8 cellular contexts compared by ENCODE assay signal in the genomic region with DNA sequence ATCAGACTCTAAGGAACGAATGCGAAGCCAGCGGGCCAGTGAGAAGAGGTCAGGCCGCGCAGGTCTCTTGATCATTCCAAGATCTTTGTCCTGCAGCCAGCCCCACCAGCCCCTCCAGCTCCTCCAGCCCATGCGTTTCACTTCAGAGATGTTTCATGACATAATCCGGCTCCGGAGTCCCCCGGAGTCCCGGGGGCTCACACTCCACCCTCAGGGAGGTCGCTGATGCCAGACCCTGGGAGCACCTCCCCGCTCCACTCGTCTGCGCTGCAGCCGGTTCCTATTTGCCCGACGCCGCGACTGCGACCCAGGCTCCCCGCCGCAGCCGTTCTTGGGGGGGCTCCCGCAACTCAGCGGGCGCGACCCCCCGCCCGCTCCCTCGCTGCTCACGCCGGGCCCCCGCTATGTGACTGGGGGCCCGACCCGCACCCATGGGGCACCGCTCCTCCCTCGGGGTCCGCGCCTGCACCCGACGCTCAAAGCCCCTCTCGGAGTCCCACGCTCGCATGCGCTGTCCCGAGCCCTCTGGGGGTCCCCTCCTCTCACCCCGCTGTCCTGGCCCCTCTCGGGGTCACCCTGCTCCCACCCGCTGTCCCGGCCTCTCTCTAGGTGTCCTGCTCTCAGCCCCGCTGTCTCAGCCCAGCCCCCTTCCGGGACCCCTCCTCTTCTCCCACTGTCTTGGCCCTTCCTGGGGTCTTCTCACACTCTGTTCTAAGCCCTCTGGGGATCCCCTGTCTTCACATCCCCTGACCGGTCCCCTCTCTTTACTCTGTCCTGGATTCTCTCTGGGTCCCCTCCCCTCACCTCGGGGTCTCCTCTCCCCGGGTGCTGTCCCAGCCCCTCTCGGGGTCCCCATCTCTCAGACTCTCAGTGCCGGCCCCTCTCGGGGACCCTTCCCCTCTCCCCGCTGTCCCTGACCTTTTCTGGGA. TPM values are rescaled to one million over a fixed set of nuclear protein-coding genes. Genes with fewer than 3 reads are reported as not detected.
DNase-seq lines count a peak whose midpoint lies in the region; ATAC-seq and TF ChIP-seq lines count a peak whose summit lies in the region.

No MANE protein-coding gene starts in this region.

- no peak overlapping the region for H4K8ac ChIP-seq in trophoblast cell (ENCODE audit: low read depth, low read length)

- no peak overlapping the region for H3K18ac ChIP-seq in trophoblast cell (ENCODE audit: low read length)

- no peak overlapping the region for H2BK5ac ChIP-seq in trophoblast cell (ENCODE audit: low read depth, low read length, poor library complexity)

- no peaks in the 10 kb centered on the region for H3K27me3 ChIP-seq in gastroesophageal sphincter
- H3K27me3 ChIP-seq in trophoblast cell (ENCODE audit: insufficient read depth, low read length) = peaks cover 8% of the 10 kb centered on the region

- H3K4me3 Mint-ChIP-seq in activated T-cell treated with anti-CD3 and anti-CD28 coated beads, Interleukin-2, amount 50 U/mL, for 72 hours = peak overlapping the region; percentile 97 to 98

- no peak overlapping the region for H2AK5ac ChIP-seq in trophoblast cell (ENCODE audit: low read length)

- H2AFZ ChIP-seq in trophoblast cell (ENCODE audit: insufficient read depth, low read length, poor library complexity) = peak overlapping the region; percentile 39

- no peaks in the 10 kb centered on the region for H3K27me3 Mint-ChIP-seq in activated T-cell treated with anti-CD3 and anti-CD28 coated beads, Interleukin-2, amount 50 U/mL, for 72 hours (ENCODE audit: low read depth)

- H3K36me3 ChIP-seq in gastroesophageal sphincter (no peaks in the 10 kb centered on the region), trophoblast cell (ENCODE audit: control insufficient read depth in 1 of 2, insufficient read depth in 2 of 2, low read length in 2 of 2) (no peaks in the 10 kb centered on the region)

- H3K4me2 ChIP-seq in trophoblast cell (ENCODE audit: low read length) = peak overlapping the region; percentile 100

- H3K27ac ChIP-seq in gastroesophageal sphincter (peak overlapping the region in 3 of 4 donors; percentile 89 to 97 (median 91)), trophoblast cell (ENCODE audit: low read depth, low read length) (no peak overlapping the region)

- no peak for TF ChIP-seq CTCF in AG10803 (conservative IDR thresholded peaks at IDR 0.05; ENCODE audit: low read length)
- no peak for TF ChIP-seq CTCF in gastroesophageal sphincter (IDR thresholded peaks at IDR 0.05)

- H3K36me3 Mint-ChIP-seq in activated T-cell treated with anti-CD3 and anti-CD28 coated beads, Interleukin-2, amount 50 U/mL, for 72 hours (ENCODE audit: insufficient read depth in 2 of 2) = peaks cover 4 to 9% of the 10 kb centered on the region in 2 donors

- H3K9me3 ChIP-seq in gastroesophageal sphincter = no peaks in the 10 kb centered on the region
- H3K9me3 ChIP-seq in trophoblast cell (ENCODE audit: insufficient read depth, low read depth, low read length) = no peaks in the 10 kb centered on the region

- DNase-seq in AG10803 (ENCODE audit: low read depth) (peak; percentile 26), HK-2 (ENCODE audit: unreplicated experiment) (peak; percentile 30), trophoblast cell (peak in 1 of 2 donors; percentile 33)
- peak; percentile 18 to 32 for DNase-seq in activated T-cell treated with anti-CD3 and anti-CD28 coated beads, Interleukin-2, amount 50 U/mL, for 72 hours

- H3K9me3 Mint-ChIP-seq in activated T-cell treated with anti-CD3 and anti-CD28 coated beads, Interleukin-2, amount 50 U/mL, for 72 hours = no peaks in the 10 kb centered on the region

- peaks cover 7% of the 10 kb centered on the region for H3K79me1 ChIP-seq in trophoblast cell (ENCODE audit: low read length)

- H4K12ac ChIP-seq in trophoblast cell (ENCODE audit: low read depth, low read length) = no peak overlapping the region

- WGBS in gastroesophageal sphincter (ENCODE audit: low coverage in 1 of 2), 2 donors = 1% methylated on average over 15 to 18 of the region's 59 CpGs
- no CpG with 5 or more reads among the region's 59 CpGs for WGBS in trophoblast cell (ENCODE audit: extremely low coverage, insufficient coverage, insufficient read length)

- no peak overlapping the region for H2BK120ac ChIP-seq in trophoblast cell (ENCODE audit: insufficient read depth, low read length, poor library complexity)

- no peak for TF ChIP-seq EP300 in gastroesophageal sphincter (IDR thresholded peaks at IDR 0.05)

- no peak overlapping the region for H3K23ac ChIP-seq in trophoblast cell (ENCODE audit: low read length)

- no peak overlapping the region for H3K14ac ChIP-seq in trophoblast cell (ENCODE audit: low read length)

- TF ChIP-seq POLR2A in gastroesophageal sphincter (IDR thresholded peaks at IDR 0.05) = no peak

- H3K79me2 ChIP-seq in trophoblast cell (ENCODE audit: control insufficient read depth, insufficient read depth, low read length, poor library complexity) = peaks cover 6% of the 10 kb centered on the region

- no peak overlapping the region for H3K4ac ChIP-seq in trophoblast cell (ENCODE audit: low read depth, low read length)

- no peak for ATAC-seq in activated T-cell treated with anti-CD3 and anti-CD28 coated beads, Interleukin-2, amount 50 U/mL, for 72 hours (replicated peaks in 1 of 2)
- ATAC-seq in gastroesophageal sphincter (no peak), GM18867 (IDR thresholded peaks at IDR 0.05; ENCODE audit: unreplicated experiment) (no peak), HG03095 (IDR thresholded peaks at IDR 0.05; ENCODE audit: unreplicated experiment) (no peak), GM21723 (IDR thresholded peaks at IDR 0.05; ENCODE audit: unreplicated experiment) (no peak)

- no peak overlapping the region for H4K91ac ChIP-seq in trophoblast cell (ENCODE audit: low read depth, low read length)

- H3K9ac ChIP-seq in trophoblast cell (ENCODE audit: low read length) = peak overlapping the region; percentile 68

- H3K4me3 ChIP-seq in AG10803 (ENCODE audit: low read length) = peak overlapping the region; percentile 86
- peak overlapping the region; percentile 75 to 95 for H3K4me3 ChIP-seq in gastroesophageal sphincter
- H3K4me3 ChIP-seq in trophoblast cell (ENCODE audit: low read depth, low read length) = peak overlapping the region; percentile 98

- peak overlapping the region; percentile 76 for H3K27ac Mint-ChIP-seq in activated T-cell treated with anti-CD3 and anti-CD28 coated beads, Interleukin-2, amount 50 U/mL, for 72 hours

- no peak overlapping the region for H2BK12ac ChIP-seq in trophoblast cell (ENCODE audit: low read length)

- H3K4me1 Mint-ChIP-seq in activated T-cell treated with anti-CD3 and anti-CD28 coated beads, Interleukin-2, amount 50 U/mL, for 72 hours (ENCODE audit: low read depth) = peaks cover 41% of the 10 kb centered on the region

- H3K4me1 ChIP-seq in gastroesophageal sphincter (peaks cover 0 to 55% (median 8%) of the 10 kb centered on the region in 3 donors), trophoblast cell (ENCODE audit: control insufficient read depth in 1 of 2, insufficient read depth in 2 of 2, low read length in 2 of 2) (no peaks in the 10 kb centered on the region)

RNA-seq across cellular contexts. Expression of a gene that starts 1.1 kb away (rescaled TPM):
- 10 to 100 TPM; 46.8 to 49.2 TPM for total RNA-seq in activated T-cell treated with anti-CD3 and anti-CD28 coated beads, Interleukin-2, amount 50 U/mL, for 72 hours
- total RNA-seq in gastroesophageal sphincter = 10 to 100 TPM; 26.9 to 55.0 (median 36.7) TPM
- 8.2 and 8.4 TPM in 2 replicates for polyA plus RNA-seq in trophoblast cell (2013)

RNA-seq across cellular contexts. Expression of a gene that starts 4.7 kb away (rescaled TPM):
- total RNA-seq in activated T-cell treated with anti-CD3 and anti-CD28 coated beads, Interleukin-2, amount 50 U/mL, for 72 hours = 10 to 100 TPM; 29.5 to 32.3 TPM
- 10 to 100 TPM; 57.2 to 65.5 (median 61.5) TPM for total RNA-seq in gastroesophageal sphincter
- polyA plus RNA-seq in trophoblast cell (2013) = 27.1 and 27.9 TPM in 2 replicates
